Comparison of ENCODE assay signal across 16 cellular contexts in genomic region chr2:40435426-40436092, GRCh38. TPM values are rescaled to one million over a fixed set of nuclear protein-coding genes. Genes with fewer than 3 reads are reported as not detected.
DNase-seq lines count a peak whose midpoint lies in the region; TF ChIP-seq lines count a peak whose summit lies in the region.
"Had no signal": no experiment of that assay in that cellular context is flagged by ENCODE, and none has a peak within 500 bp of the region (broad histone marks: within the 10 kb centered on the region; RNA-seq: fewer than 3 reads in every experiment).

No MANE protein-coding gene starts in this region.

- no peak overlapping the region for H3K4me3 ChIP-seq in BLaER1 treated with 17β-estradiol and CSF1 and Interleukin-3, amounts not matched to agents 10 nM and 100 nM
- H3K4me3 ChIP-seq in fibroblast of lung (replicated peaks in 1 of 4; ENCODE audit: control extremely low read depth in 1 of 4, insufficient read depth in 1 of 4, low read depth in 3 of 4, low read length in 4 of 4) (no peak overlapping the region), trophoblast cell (ENCODE audit: low read depth, low read length) (no peak overlapping the region), H7 (ENCODE audit: insufficient read depth, low read depth, low read length) (no peak overlapping the region)
- H3K4me3 ChIP-seq: lung, suprapubic skin had no signal

- no peak overlapping the region for H4K12ac ChIP-seq in trophoblast cell (ENCODE audit: low read depth, low read length)

- CTCF ChIA-PET in RWPE1 (lab: Yijun Ruan, JAX) = no interaction called here

- H4K91ac ChIP-seq in trophoblast cell (ENCODE audit: low read depth, low read length) = peak overlapping the region; percentile 70

- H2BK5ac ChIP-seq in trophoblast cell (ENCODE audit: low read depth, low read length, poor library complexity) = peak overlapping the region; percentile 43

- peaks cover 0 to 6% (median 0%) of the 10 kb centered on the region in 11 experiments; a peak in 1 of 22 replicates for H4K20me1 ChIP-seq in BLaER1 treated with 17β-estradiol and CSF1 and Interleukin-3, amounts not matched to agents 10 nM and 100 nM
- no peaks in the 10 kb centered on the region for H4K20me1 ChIP-seq in fibroblast of lung (ENCODE audit: control insufficient read depth, extremely low read depth, insufficient read depth, low read length)

- H2AK5ac ChIP-seq in trophoblast cell (ENCODE audit: low read length) = no peak overlapping the region

- H4K8ac ChIP-seq in trophoblast cell (ENCODE audit: low read depth, low read length) = no peak overlapping the region

- H3K79me1 ChIP-seq in trophoblast cell (ENCODE audit: low read length) = peaks cover 14% of the 10 kb centered on the region

- TF ChIP-seq CTCF in RWPE1 (conservative IDR thresholded peaks at IDR 0.05; ENCODE audit: low read depth) (no peak), fibroblast of lung (conservative IDR thresholded peaks at IDR 0.05 in 1 of 2, IDR thresholded peaks at IDR 0.05 in 1 of 2; ENCODE audit: low read depth in 1 of 2, low read length in 2 of 2) (no peak), GM13976 (IDR thresholded peaks at IDR 0.05; ENCODE audit: borderline replicate concordance, control extremely low read depth, extremely low read depth, insufficient read depth, missing control alignments) (no peak)

- no peaks in the 10 kb centered on the region; a peak in 1 of 22 replicates for H3K9me3 ChIP-seq in BLaER1 treated with 17β-estradiol and CSF1 and Interleukin-3, amounts not matched to agents 10 nM and 100 nM (replicated peaks in 1 of 11)
- H3K9me3 ChIP-seq in fibroblast of lung (ENCODE audit: control insufficient read depth, insufficient read depth, low read depth, low read length) = no peaks in the 10 kb centered on the region
- no peaks in the 10 kb centered on the region for H3K9me3 ChIP-seq in trophoblast cell (ENCODE audit: insufficient read depth, low read depth, low read length)
- H3K9me3 ChIP-seq: suprapubic skin had no signal

- peaks cover 3 to 56% (median 33%) of the 10 kb centered on the region in 10 experiments for H3K4me1 ChIP-seq in BLaER1 treated with 17β-estradiol and CSF1 and Interleukin-3, amounts not matched to agents 10 nM and 100 nM
- H3K4me1 ChIP-seq in fibroblast of lung (ENCODE audit: control insufficient read depth, extremely low read depth, insufficient read depth, low read length) (peaks cover 25% of the 10 kb centered on the region), trophoblast cell (ENCODE audit: control insufficient read depth in 1 of 2, insufficient read depth in 2 of 2, low read length in 2 of 2) (peaks cover 10% of the 10 kb centered on the region in 2 experiments)
- H3K4me1 ChIP-seq: suprapubic skin had no signal

- H2BK120ac ChIP-seq in trophoblast cell (ENCODE audit: insufficient read depth, low read length, poor library complexity) = peak overlapping the region; percentile 65

- no peak overlapping the region for H3K4ac ChIP-seq in trophoblast cell (ENCODE audit: low read depth, low read length)

- H3K27ac ChIP-seq in BLaER1 treated with 17β-estradiol and CSF1 and Interleukin-3, amounts not matched to agents 10 nM and 100 nM = no peak overlapping the region
- H3K27ac ChIP-seq in RWPE1 (peak overlapping the region; percentile 77), fibroblast of lung (ENCODE audit: insufficient read depth, low read length) (peak overlapping the region; percentile 81), trophoblast cell (ENCODE audit: low read depth, low read length) (peak overlapping the region; percentile 56)
- H3K27ac ChIP-seq: suprapubic skin had no signal

- H3K9ac ChIP-seq in BLaER1 treated with 17β-estradiol and CSF1 and Interleukin-3, amounts not matched to agents 10 nM and 100 nM = no peak overlapping the region
- H3K9ac ChIP-seq in fibroblast of lung (ENCODE audit: insufficient read depth, low read length) (no peak overlapping the region), trophoblast cell (ENCODE audit: low read length) (no peak overlapping the region)

- H2AFZ ChIP-seq in fibroblast of lung (ENCODE audit: low read length) = no peak overlapping the region
- no peak overlapping the region for H2AFZ ChIP-seq in trophoblast cell (ENCODE audit: insufficient read depth, low read length, poor library complexity)

- peaks cover 0 to 15% (median 4%) of the 10 kb centered on the region in 11 experiments; a peak in 5 of 22 replicates for H3K36me3 ChIP-seq in BLaER1 treated with 17β-estradiol and CSF1 and Interleukin-3, amounts not matched to agents 10 nM and 100 nM
- H3K36me3 ChIP-seq in fibroblast of lung (ENCODE audit: control insufficient read depth, insufficient read depth, low read length) = no peaks in the 10 kb centered on the region
- H3K36me3 ChIP-seq in trophoblast cell (ENCODE audit: control insufficient read depth in 1 of 2, insufficient read depth in 2 of 2, low read length in 2 of 2) = no peaks in the 10 kb centered on the region
- no peaks in the 10 kb centered on the region for H3K36me3 ChIP-seq in H7 (replicated peaks; ENCODE audit: control insufficient read depth, insufficient read depth, low read length)
- H3K36me3 ChIP-seq: suprapubic skin had no signal

- H3K27me3 ChIP-seq in BLaER1 treated with 17β-estradiol and CSF1 and Interleukin-3, amounts not matched to agents 10 nM and 100 nM = no peaks in the 10 kb centered on the region
- H3K27me3 ChIP-seq in fibroblast of lung (ENCODE audit: control insufficient read depth, insufficient read depth, low read length) (no peaks in the 10 kb centered on the region), trophoblast cell (ENCODE audit: insufficient read depth, low read length) (no peaks in the 10 kb centered on the region), H7 (ENCODE audit: control insufficient read depth, insufficient read depth, low read length) (no peaks in the 10 kb centered on the region)
- H3K27me3 ChIP-seq: suprapubic skin had no signal

- no peak overlapping the region for H3K23ac ChIP-seq in trophoblast cell (ENCODE audit: low read length)

- DNase-seq in RWPE1 (ENCODE audit: low spot score) (no peak), fibroblast of lung (ENCODE audit: low read depth in 2 of 2) (no peak), trophoblast cell (peak in 1 of 2 donors; percentile 9), GM13976 (ENCODE audit: low spot score) (no peak), NCI-H748 treated with DMSO at 0.1 percent for 48 hours (lab: John Stamatoyannopoulos, UW) (no peak), H7 (no peak), GM03348 (ENCODE audit: low spot score) (no peak)
- DNase-seq: activated CD4-positive, CD25-positive, alpha-beta regulatory T cell treated with anti-CD3 and anti-CD28 coated beads, Interleukin-2, amount 50 U/mL, for 72 hours; activated naive CD4-positive, alpha-beta T cell treated with Interleukin-2 at 50 U/mL for 16 hours; central memory CD4-positive, alpha-beta T cell; H9; NCI-H2171; NK-92 treated with Interleukin-12 subunit alpha and Interleukin-12 subunit beta, amount 100 ng/mL, for 24 hours had no signal

- H3K79me2 ChIP-seq in fibroblast of lung (ENCODE audit: control insufficient read depth, insufficient read depth, low read length) = peaks cover 6% of the 10 kb centered on the region
- no peaks in the 10 kb centered on the region for H3K79me2 ChIP-seq in trophoblast cell (ENCODE audit: control insufficient read depth, insufficient read depth, low read length, poor library complexity)

- in situ Hi-C loops in GM13976 (cut with MboI; ENCODE audit: low sequenced_read_pairs, unreplicated experiment) = no loop called here

- peak overlapping the region; percentile 62 for H2BK12ac ChIP-seq in trophoblast cell (ENCODE audit: low read length)

- H3K14ac ChIP-seq in trophoblast cell (ENCODE audit: low read length) = no peak overlapping the region

- POLR2A ChIA-PET in RWPE1 (lab: Yijun Ruan, JAX; ENCODE audit: low non-redundant PET) = no interaction called here

- no peak overlapping the region for H3K18ac ChIP-seq in trophoblast cell (ENCODE audit: low read length)

- peak overlapping the region in 7 of 11 experiments; percentile 1 to 52 (median 15); a peak in 10 of 22 replicates for H3K4me2 ChIP-seq in BLaER1 treated with 17β-estradiol and CSF1 and Interleukin-3, amounts not matched to agents 10 nM and 100 nM
- peak overlapping the region; percentile 30 for H3K4me2 ChIP-seq in fibroblast of lung (ENCODE audit: extremely low read depth, insufficient read depth, low read length)
- no peak overlapping the region for H3K4me2 ChIP-seq in trophoblast cell (ENCODE audit: low read length)

- WGBS in trophoblast cell (ENCODE audit: extremely low coverage, insufficient coverage, insufficient read length) = no CpG with 5 or more reads among the region's 9 CpGs

RNA-seq across cellular contexts. Expression of gene SLC8A1, which starts 16.3 kb away (rescaled TPM):
- 74.0 and 109 TPM in 2 replicates for total RNA-seq in fibroblast of lung
- 16.0 and 17.4 TPM in 2 replicates for polyA plus RNA-seq in fibroblast of lung
- 10.2 and 11.3 TPM in 2 replicates for polyA plus RNA-seq in fibroblast of lung (2012)
- 16.0 and 19.7 TPM in 2 replicates for polyA minus RNA-seq in fibroblast of lung (ENCODE audit: low replicate concordance)
- polyA plus RNA-seq in trophoblast cell (2013) = 13.3 and 13.7 TPM in 2 replicates
- total RNA-seq in H7 (2014; rRNA removed; shearing (Covaris generic)) = 0.63 and 1.7 TPM in 2 replicates

Comparison
In these comparisons a context has a peak if more than half of its experiments do, and no peak if none do; other contexts are left out.
1. H3K27ac ChIP-seq: peak in RWPE1 (single experiment), fibroblast of lung (single experiment) and trophoblast cell (single experiment); none in BLaER1 treated with 17β-estradiol and CSF1 and Interleukin-3, amounts not matched to agents 10 nM and 100 nM (0 of 11).
2. RNA of gene SLC8A1, which starts 16.3 kb away (total RNA-seq): 74.0 to 109 TPM in fibroblast of lung; 0.63 to 1.7 TPM in H7; every median in the first group is over 10 times any median in the second.